In genomic region chr12:52542785-52543318, GRCh38 we compare ENCODE assay signal across 1 cellular context.
TF ChIP-seq lines count a peak whose summit lies in the region.

No MANE protein-coding gene starts in this region.

TF ChIP-seq in HepG2, 621 proteins besides CTCF, POLR2A, EP300 and RAD21:
- TF ChIP-seq ATF7 (IDR thresholded peaks at IDR 0.05): peak; percentile 99
- no peak for TF ChIP-seq ATF7 (CRISPR knock-in tag; IDR thresholded peaks at IDR 0.05)
- TF ChIP-seq ZSCAN25 (CRISPR knock-in tag; IDR thresholded peaks at IDR 0.05): no peak
- no peak for TF ChIP-seq MLLT10 (CRISPR knock-in tag; IDR thresholded peaks at IDR 0.05)
- TF ChIP-seq CREB1 (IDR thresholded peaks at IDR 0.05): peak; percentile 91
- no peak for TF ChIP-seq CREB1 (CRISPR knock-in tag; IDR thresholded peaks at IDR 0.05)
